1 cellular context compared by ENCODE assay signal in the genomic region with DNA sequence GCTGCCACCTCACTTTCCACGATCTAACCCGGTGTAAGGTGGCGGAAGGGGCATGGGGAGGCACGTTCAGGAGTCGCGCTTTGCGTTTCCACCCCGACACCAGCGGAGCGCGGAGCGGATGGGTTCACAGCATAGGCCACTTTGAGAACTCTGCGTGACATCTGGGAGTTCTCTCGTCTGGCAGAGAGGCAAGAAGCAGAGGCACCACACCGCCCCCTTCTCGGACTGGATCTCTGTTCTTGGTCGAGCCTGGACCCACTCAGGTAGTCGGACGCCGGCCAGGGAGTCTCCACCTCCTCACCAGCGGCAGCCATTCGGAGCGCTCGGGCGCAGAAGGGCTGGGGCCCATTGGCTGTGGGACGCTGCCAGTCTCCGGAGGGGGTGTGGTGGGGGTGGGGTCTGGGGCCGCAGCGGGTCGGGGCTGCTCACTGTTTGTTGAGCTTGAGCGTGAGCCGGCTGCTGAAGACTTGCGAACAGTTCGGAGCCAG.
TF ChIP-seq lines count a peak whose summit lies in the region.

A gene (plus strand): TSS at position 428 of the 488 bp plus-strand sequence.

TF ChIP-seq in HEK293, 187 proteins besides CTCF, POLR2A, EP300 and RAD21 (continued from another document):
- TF ChIP-seq, protein P1, sequence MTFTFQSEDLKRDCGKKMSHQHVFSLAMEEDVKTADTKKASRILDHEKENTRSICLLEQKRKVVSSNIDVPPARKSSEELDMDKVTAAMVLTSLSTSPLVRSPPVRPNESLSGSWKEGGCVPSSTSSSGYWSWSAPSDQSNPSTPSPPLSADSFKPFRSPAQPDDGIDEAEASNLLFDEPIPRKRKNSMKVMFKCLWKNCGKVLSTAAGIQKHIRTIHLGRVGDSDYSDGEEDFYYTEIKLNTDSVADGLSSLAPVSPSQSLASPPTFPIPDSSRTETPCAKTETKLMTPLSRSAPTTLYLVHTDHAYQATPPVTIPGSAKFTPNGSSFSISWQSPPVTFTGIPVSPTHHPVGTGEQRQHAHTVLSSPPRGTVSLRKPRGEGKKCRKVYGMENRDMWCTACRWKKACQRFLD (tag by site-specific recombination; IDR thresholded peaks at IDR 0.05), result no peak
- no peak for TF ChIP-seq ZNF155 (tag by site-specific recombination; IDR thresholded peaks at IDR 0.05)
- TF ChIP-seq ZNF626 (tag by site-specific recombination; IDR thresholded peaks at IDR 0.05), result no peak
- no peak for TF ChIP-seq MEIS1 (CRISPR knock-in tag; IDR thresholded peaks at IDR 0.05; ENCODE audit: borderline replicate concordance)
- no peak for TF ChIP-seq GLI2 (tag by site-specific recombination; IDR thresholded peaks at IDR 0.05; ENCODE audit: borderline replicate concordance, low read depth)
- no peak for TF ChIP-seq ZFHX2 (tag by site-specific recombination; conservative IDR thresholded peaks at IDR 0.05)
- no peak for TF ChIP-seq ZNF266 (tag by site-specific recombination; IDR thresholded peaks at IDR 0.05; ENCODE audit: low read depth)
- TF ChIP-seq ZBTB8A (tag by site-specific recombination; IDR thresholded peaks at IDR 0.05), result no peak
- TF ChIP-seq OSR2 (tag by site-specific recombination; IDR thresholded peaks at IDR 0.05), result no peak
- TF ChIP-seq ZNF404 (tag by site-specific recombination; IDR thresholded peaks at IDR 0.05), result no peak
- TF ChIP-seq ZNF24 (tag by site-specific recombination; IDR thresholded peaks at IDR 0.05), result no peak
